ENCODE assay signal across 9 cellular contexts in genomic region chr3:2921903-2922302, GRCh38.
DNase-seq lines count a peak whose midpoint lies in the region; ATAC-seq, FAIRE-seq and TF ChIP-seq lines count a peak whose summit lies in the region.
"Had no signal": no experiment of that assay in that cellular context is flagged by ENCODE, and none has a peak within 500 bp of the region (broad histone marks: within the 10 kb centered on the region; RNA-seq: fewer than 3 reads in every experiment).

No MANE protein-coding gene starts in this region.

- FAIRE-seq in pancreas (lab: Jason Lieb, UNC), result no peak

- H3F3A ChIP-seq in SK-N-SH (replicated peaks; ENCODE audit: insufficient read depth), result no peaks in the 10 kb centered on the region

- no peaks in the 10 kb centered on the region for H3K27me3 ChIP-seq in SK-N-SH (ENCODE audit: insufficient read depth)
- H3K27me3 ChIP-seq in pancreas, result no peaks in the 10 kb centered on the region
- no peaks in the 10 kb centered on the region for H3K27me3 ChIP-seq in ovary

- H2AFZ ChIP-seq in SK-N-SH (ENCODE audit: low read depth), result no peak overlapping the region

- H3K4me1 ChIP-seq in SK-N-SH (ENCODE audit: control insufficient read depth in 1 of 2, insufficient read depth in 2 of 2, low read depth in 1 of 2, low read length in 1 of 2) (peaks cover 0 to 2% of the 10 kb centered on the region in 2 experiments; a peak in 1 of 4 replicates), pancreas (no peaks in the 10 kb centered on the region), ovary (ENCODE audit: insufficient read depth) (no peaks in the 10 kb centered on the region)

- TF ChIP-seq EP300 in SK-N-SH (IDR thresholded peaks at IDR 0.05; ENCODE audit: borderline replicate concordance in 1 of 2, low read depth in 1 of 2, low read length in 1 of 2), result no peak
- no peak for TF ChIP-seq EP300 in ovary (IDR thresholded peaks at IDR 0.05)

- peak; percentile 86 for TF ChIP-seq RAD21 in SK-N-SH (IDR thresholded peaks at IDR 0.05; ENCODE audit: low read length)

- H3K9me3 Mint-ChIP-seq in chondrocyte (ENCODE audit: low read depth), result peaks cover 4% of the 10 kb centered on the region

- H3K4me3 ChIP-seq in SK-N-SH (ENCODE audit: low read depth in 2 of 2, low read length in 1 of 2) (no peak overlapping the region; a peak in 1 of 4 replicates), pancreas (no peak overlapping the region), ovary (no peak overlapping the region)

- CTCF ChIA-PET in SK-N-SH (lab: Yijun Ruan, JAX), result interaction anchor here (0.6 to 3.5 kb wide), 47 partner anchors 8 to 1841 kb away, joined by 3 to 39 read pairs (median 4); no protein-coding TSS in a partner anchor

- H3K36me3 Mint-ChIP-seq in chondrocyte (ENCODE audit: low read depth), result no peaks in the 10 kb centered on the region
- H3K36me3 Mint-ChIP-seq: CD4-positive, alpha-beta memory T cell had no signal

- H3K9me3 ChIP-seq in SK-N-SH (no peaks in the 10 kb centered on the region), pancreas (no peaks in the 10 kb centered on the region), ovary (no peaks in the 10 kb centered on the region)

- intact Hi-C loops in pancreas (cut with DNase I), result no loop called here
- intact Hi-C loops in ovary (cut with DNase I), result no loop called here

- no peaks in the 10 kb centered on the region for H3K79me2 ChIP-seq in SK-N-SH (ENCODE audit: insufficient read depth)

- H3K27ac Mint-ChIP-seq in chondrocyte (ENCODE audit: unreplicated experiment), result no peak overlapping the region
- H3K27ac Mint-ChIP-seq: CD4-positive, alpha-beta memory T cell had no signal

- ATAC-seq in SK-N-SH treated with all-trans-retinoic acid at 6 μM for 48 hours (no peak), HG02798 (IDR thresholded peaks at IDR 0.05; ENCODE audit: poor library complexity, unreplicated experiment) (peak; percentile 40), pancreas (peak in 3 of 4 donors; percentile 64 to 75 (median 74))

- H3K36me3 ChIP-seq in SK-N-SH (replicated peaks in 1 of 2; ENCODE audit: control insufficient read depth in 1 of 2, insufficient read depth in 2 of 2, low read length in 1 of 2), result no peaks in the 10 kb centered on the region
- no peaks in the 10 kb centered on the region for H3K36me3 ChIP-seq in pancreas
- no peaks in the 10 kb centered on the region for H3K36me3 ChIP-seq in ovary

- no peak overlapping the region for H3K4me2 ChIP-seq in SK-N-SH

- TF ChIP-seq POLR2A in ovary (IDR thresholded peaks at IDR 0.05), result no peak

- H4K20me1 ChIP-seq in SK-N-SH (ENCODE audit: insufficient read depth), result no peaks in the 10 kb centered on the region

- H3K27ac ChIP-seq in SK-N-SH (ENCODE audit: low read depth in 2 of 2, low read length in 1 of 2) (no peak overlapping the region), pancreas (no peak overlapping the region), ovary (no peak overlapping the region)

- H3K27me3 Mint-ChIP-seq in chondrocyte (ENCODE audit: low read depth), result no peaks in the 10 kb centered on the region

- DNase-seq in SK-N-SH (peak; percentile 66), NCI-H1930 (lab: John Stamatoyannopoulos, UW) (peak; percentile 4 to 5), chondrocyte (ENCODE audit: low spot score) (no peak), pancreas (no peak), ovary (no peak)
- DNase-seq in stimulated activated CD4-positive, alpha-beta T cell treated with anti-CD3 and anti-CD28 coated beads, Interleukin-4, amount 100 ng/mL, for 1 hour, result no peak

- POLR2A ChIA-PET in SK-N-SH (lab: Yijun Ruan, JAX), result no interaction called here

- TF ChIP-seq CTCF in SK-N-SH (IDR thresholded peaks at IDR 0.05) (peak; percentile 28; the same call in 1 of the 2 replicates), chondrocyte (IDR thresholded peaks at IDR 0.05) (peak; percentile 76), pancreas (IDR thresholded peaks at IDR 0.05) (peak in 2 of 4 donors; percentile 10 to 29), ovary (IDR thresholded peaks at IDR 0.05) (peak in 1 of 3 donors; percentile 21)

- whole genome bisulfite sequencing in SK-N-SH (ENCODE audit: low lambda C conversion rate), result 24% methylated on average over 1 of the region's 1 CpG
- 45 to 47% methylated on average over 1 of the region's 1 CpG for WGBS in pancreas, 2 donors
- WGBS in ovary, 3 donors, result 70 to 88% (median 74%) methylated on average over 1 of the region's 1 CpG

- H3K9ac ChIP-seq in SK-N-SH, result no peak overlapping the region

- no peak overlapping the region for H3K4me3 Mint-ChIP-seq in chondrocyte (ENCODE audit: unreplicated experiment)
- H3K4me3 Mint-ChIP-seq: CD4-positive, alpha-beta memory T cell had no signal

- H3K4me1 Mint-ChIP-seq in chondrocyte (ENCODE audit: low read depth), result no peaks in the 10 kb centered on the region

- no peaks in the 10 kb centered on the region for H3K9me2 ChIP-seq in SK-N-SH

TF ChIP-seq in SK-N-SH, 30 proteins besides CTCF, POLR2A, EP300 and RAD21:
- TF ChIP-seq FOXM1 (IDR thresholded peaks at IDR 0.05; ENCODE audit: low read depth) (no peak), SMC3 (IDR thresholded peaks at IDR 0.05; ENCODE audit: low read depth, low read length) (peak; percentile 36; the same call in 1 of the 2 replicates), NRF1 (IDR thresholded peaks at IDR 0.05; ENCODE audit: low read depth, low read length) (no peak), USF1 (IDR thresholded peaks at IDR 0.05; ENCODE audit: borderline replicate concordance, low read depth) (no peak), YY1 (IDR thresholded peaks at IDR 0.05; ENCODE audit: low read depth) (no peak), CHD2 (IDR thresholded peaks at IDR 0.05; ENCODE audit: low read length, partially characterized antibody) (no peak)
TF ChIP-seq in SK-N-SH: peak in this region for 1.

TF ChIP-seq in SK-N-SH treated with all-trans-retinoic acid at 6 μM for 48 hours, 23 proteins besides CTCF, POLR2A, EP300 and RAD21:
- TF ChIP-seq RARB (CRISPR knock-in tag; IDR thresholded peaks at IDR 0.05), result no peak
- TF ChIP-seq ZNF8 (CRISPR knock-in tag; IDR thresholded peaks at IDR 0.05), result no peak
- TF ChIP-seq TSHZ2 (CRISPR knock-in tag; IDR thresholded peaks at IDR 0.05), result no peak
- TF ChIP-seq BACH2 (CRISPR knock-in tag; IDR thresholded peaks at IDR 0.05; ENCODE audit: borderline replicate concordance), result no peak
- TF ChIP-seq ZNF565 (CRISPR knock-in tag; conservative IDR thresholded peaks at IDR 0.05; ENCODE audit: low read depth), result no peak
- TF ChIP-seq SNAI2 (CRISPR knock-in tag; IDR thresholded peaks at IDR 0.05), result no peak
- no peak for TF ChIP-seq ZC3H10 (CRISPR knock-in tag; IDR thresholded peaks at IDR 0.05)
- no peak for TF ChIP-seq GLIS3 (CRISPR knock-in tag; IDR thresholded peaks at IDR 0.05)

Comparison
In these comparisons a context has a peak if more than half of its experiments do, and no peak if none do; other contexts are left out.
1. DNase-seq: peak in SK-N-SH (single experiment) and NCI-H1930 (2 of 2); none in chondrocyte (single experiment), pancreas (0 of 6), ovary (0 of 5) and stimulated activated CD4-positive, alpha-beta T cell treated with anti-CD3 and anti-CD28 coated beads, Interleukin-4, amount 100 ng/mL, for 1 hour (single experiment).